25 cellular contexts compared by ENCODE assay signal in the genomic region with DNA sequence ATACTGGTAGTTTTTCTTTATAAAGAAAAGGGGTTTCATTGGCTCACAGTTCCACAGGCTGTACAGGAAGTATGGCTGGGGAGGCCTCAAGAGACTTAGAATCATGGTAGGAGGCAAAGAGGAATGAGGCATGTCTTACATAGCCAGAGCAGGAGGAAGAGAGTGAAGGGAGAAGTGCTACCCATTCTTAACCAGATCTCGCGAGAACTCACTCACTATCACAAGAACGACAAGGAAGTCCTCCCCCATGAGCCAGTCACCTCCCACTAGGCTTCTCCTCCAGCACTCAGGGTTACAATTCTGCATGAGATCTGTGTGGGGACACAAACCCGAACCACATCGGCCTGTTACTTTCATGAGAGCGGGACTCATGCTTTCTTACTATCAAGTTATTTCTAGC.
DNase-seq lines count a peak whose midpoint lies in the region; ATAC-seq, FAIRE-seq and TF ChIP-seq lines count a peak whose summit lies in the region.
"Had no signal": no experiment of that assay in that cellular context is flagged by ENCODE, and none has a peak within 500 bp of the region (broad histone marks: within the 10 kb centered on the region; RNA-seq: fewer than 3 reads in every experiment).

No MANE protein-coding gene starts in this region.

- no peak overlapping the region for H3K4me3 ChIP-seq in GM23338
- no peak overlapping the region for H3K4me3 ChIP-seq in Jurkat, Clone E6-1 (ENCODE audit: low read length)
- no peak overlapping the region for H3K4me3 ChIP-seq in bronchial epithelial cell (ENCODE audit: low read depth, low read length)
- H3K4me3 ChIP-seq in uterus = no peak overlapping the region
- H3K4me3 ChIP-seq: BLaER1 treated with 17β-estradiol and CSF1 and Interleukin-3, amounts not matched to agents 10 nM and 100 nM; HAP-1; MG63 had no signal

- no peaks in the 10 kb centered on the region for H3K9me2 ChIP-seq in GM23338 (ENCODE audit: insufficient read depth)

- peaks cover 11% of the 10 kb centered on the region for H3K4me1 Mint-ChIP-seq in GM23338
- H3K4me1 Mint-ChIP-seq in mesothelial cell of epicardium = peaks cover 2% of the 10 kb centered on the region

- H3K4me1 ChIP-seq in GM23338 (ENCODE audit: insufficient read depth) (peaks cover 10% of the 10 kb centered on the region; the same call in 1 of the 2 replicates), uterus (no peaks in the 10 kb centered on the region)
- H3K4me1 ChIP-seq: BLaER1 treated with 17β-estradiol and CSF1 and Interleukin-3, amounts not matched to agents 10 nM and 100 nM had no signal

- H3K27ac ChIP-seq in GM23338 (ENCODE audit: low read depth) (no peak overlapping the region), uterus (no peak overlapping the region)
- H3K27ac ChIP-seq: BLaER1 treated with 17β-estradiol and CSF1 and Interleukin-3, amounts not matched to agents 10 nM and 100 nM; HL-60 had no signal

- peaks cover 91% of the 10 kb centered on the region for H3K79me2 ChIP-seq in GM23338 (replicated peaks; ENCODE audit: insufficient read depth)

- H3K27me3 ChIP-seq in GM23338 (ENCODE audit: insufficient read depth) (no peaks in the 10 kb centered on the region), bronchial epithelial cell (ENCODE audit: control insufficient read depth, insufficient read depth, low read length) (no peaks in the 10 kb centered on the region), uterus (no peaks in the 10 kb centered on the region)
- H3K27me3 ChIP-seq: BLaER1 treated with 17β-estradiol and CSF1 and Interleukin-3, amounts not matched to agents 10 nM and 100 nM; MG63 had no signal

- H3K4me3 Mint-ChIP-seq in GM23338 = no peak overlapping the region
- no peak overlapping the region for H3K4me3 Mint-ChIP-seq in mesothelial cell of epicardium
- H3K4me3 Mint-ChIP-seq: CD4-positive, alpha-beta T cell; HFFc6 had no signal

- H2AFZ ChIP-seq in GM23338 = no peak overlapping the region

- ATAC-seq in GM23338 = peak; percentile 44; the same call in 1 of the 3 replicates
- ATAC-seq: PC-3 had no signal

- H3K9me3 Mint-ChIP-seq in GM23338 (peaks cover 13% of the 10 kb centered on the region), mesothelial cell of epicardium (peaks cover 21% of the 10 kb centered on the region)
- H3K9me3 Mint-ChIP-seq: CD4-positive, alpha-beta T cell had no signal

- intact Hi-C loops in uterus (cut with DNase I; ENCODE audit: low total_unique reads) = no loop called here

- H3K27ac Mint-ChIP-seq in GM23338 (no peak overlapping the region; the same call in 1 of the 2 replicates), mesothelial cell of epicardium (peak overlapping the region; percentile 21)
- H3K27ac Mint-ChIP-seq: CD4-positive, alpha-beta T cell; HFFc6 had no signal

- TF ChIP-seq CTCF in GM23338 (conservative IDR thresholded peaks at IDR 0.05; ENCODE audit: low read depth in 2 of 2) = no peak
- TF ChIP-seq CTCF in bronchial epithelial cell (IDR thresholded peaks at IDR 0.05; ENCODE audit: insufficient read depth, low read length, severe bottlenecking) = no peak
- TF ChIP-seq CTCF in mesothelial cell of epicardium (IDR thresholded peaks at IDR 0.05; ENCODE audit: unreplicated experiment) = no peak
- no peak for TF ChIP-seq CTCF in uterus (IDR thresholded peaks at IDR 0.05)

- no peak overlapping the region for H3K4me2 ChIP-seq in GM23338
- H3K4me2 ChIP-seq: BLaER1 treated with 17β-estradiol and CSF1 and Interleukin-3, amounts not matched to agents 10 nM and 100 nM; SK-N-SH had no signal

- H3K9me3 ChIP-seq in uterus = no peaks in the 10 kb centered on the region
- H3K9me3 ChIP-seq: HAP-1, MG63, SK-N-SH had no signal

- no peak for TF ChIP-seq POLR2A in uterus (IDR thresholded peaks at IDR 0.05)

- peak; percentile 43 for DNase-seq in GM23338 (ENCODE audit: low spot score)
- peak; percentile 14 for DNase-seq in Jurkat, Clone E6-1 (ENCODE audit: low read depth, low spot score)
- DNase-seq in bronchial epithelial cell (ENCODE audit: low read depth) = no peak
- no peak for DNase-seq in mesothelial cell of epicardium (ENCODE audit: low spot score in 2 of 2, unreplicated experiment in 2 of 2)
- no peak for DNase-seq in uterus
- no peak for DNase-seq in HUDEP-2 (lab: John Stamatoyannopoulos, UW; ENCODE audit: unreplicated experiment in 76 of 76)
- DNase-seq in COLO829 (ENCODE audit: low spot score) = no peak
- DNase-seq: AML-193; CD4-positive, alpha-beta T cell; COR-L47; HFFc6; KG1; MG63; NCI-H2029; NCI-H446 treated with DMSO at 0.1 percent for 48 hours; NCI-H526 treated with DMSO at 0.1 percent for 48 hours; NK-92 treated with Interleukin-12 subunit alpha and Interleukin-12 subunit beta, amount 100 ng/mL, for 24 hours; PC-3; SK-N-SH; SW 1271 had no signal

- peak; percentile 68 for FAIRE-seq in bronchial epithelial cell (lab: Jason Lieb, UNC)
- FAIRE-seq: A204.1, G401.6 had no signal

- no peaks in the 10 kb centered on the region for H3K36me3 ChIP-seq in GM23338 (ENCODE audit: insufficient read depth)
- H3K36me3 ChIP-seq in bronchial epithelial cell (ENCODE audit: control insufficient read depth, insufficient read depth, low read length) = no peaks in the 10 kb centered on the region
- H3K36me3 ChIP-seq in uterus = no peaks in the 10 kb centered on the region
- H3K36me3 ChIP-seq: HAP-1, MG63 had no signal

- H3K36me3 Mint-ChIP-seq in GM23338 (ENCODE audit: low read depth) = peaks cover 20% of the 10 kb centered on the region; the same call in 2 of the 3 replicates
- H3K36me3 Mint-ChIP-seq in mesothelial cell of epicardium = peaks cover 18% of the 10 kb centered on the region

- no peaks in the 10 kb centered on the region for H3K27me3 Mint-ChIP-seq in GM23338 (ENCODE audit: insufficient read depth, low read depth, poor library complexity)
- H3K27me3 Mint-ChIP-seq in mesothelial cell of epicardium (ENCODE audit: low read depth) = no peaks in the 10 kb centered on the region

- H3F3A ChIP-seq in GM23338 (replicated peaks; ENCODE audit: low read depth) = no peaks in the 10 kb centered on the region

- no peaks in the 10 kb centered on the region for H4K20me1 ChIP-seq in GM23338 (replicated peaks; ENCODE audit: insufficient read depth)
- H4K20me1 ChIP-seq: BLaER1 treated with 17β-estradiol and CSF1 and Interleukin-3, amounts not matched to agents 10 nM and 100 nM had no signal

TF ChIP-seq in GM23338, 12 proteins besides CTCF, POLR2A, EP300 and RAD21 (continues in another document):
- no peak for TF ChIP-seq STAT1 (IDR thresholded peaks at IDR 0.05; ENCODE audit: unreplicated experiment)
- TF ChIP-seq ZNF114 (CRISPR knock-in tag; IDR thresholded peaks at IDR 0.05) = no peak
- TF ChIP-seq, protein P1, sequence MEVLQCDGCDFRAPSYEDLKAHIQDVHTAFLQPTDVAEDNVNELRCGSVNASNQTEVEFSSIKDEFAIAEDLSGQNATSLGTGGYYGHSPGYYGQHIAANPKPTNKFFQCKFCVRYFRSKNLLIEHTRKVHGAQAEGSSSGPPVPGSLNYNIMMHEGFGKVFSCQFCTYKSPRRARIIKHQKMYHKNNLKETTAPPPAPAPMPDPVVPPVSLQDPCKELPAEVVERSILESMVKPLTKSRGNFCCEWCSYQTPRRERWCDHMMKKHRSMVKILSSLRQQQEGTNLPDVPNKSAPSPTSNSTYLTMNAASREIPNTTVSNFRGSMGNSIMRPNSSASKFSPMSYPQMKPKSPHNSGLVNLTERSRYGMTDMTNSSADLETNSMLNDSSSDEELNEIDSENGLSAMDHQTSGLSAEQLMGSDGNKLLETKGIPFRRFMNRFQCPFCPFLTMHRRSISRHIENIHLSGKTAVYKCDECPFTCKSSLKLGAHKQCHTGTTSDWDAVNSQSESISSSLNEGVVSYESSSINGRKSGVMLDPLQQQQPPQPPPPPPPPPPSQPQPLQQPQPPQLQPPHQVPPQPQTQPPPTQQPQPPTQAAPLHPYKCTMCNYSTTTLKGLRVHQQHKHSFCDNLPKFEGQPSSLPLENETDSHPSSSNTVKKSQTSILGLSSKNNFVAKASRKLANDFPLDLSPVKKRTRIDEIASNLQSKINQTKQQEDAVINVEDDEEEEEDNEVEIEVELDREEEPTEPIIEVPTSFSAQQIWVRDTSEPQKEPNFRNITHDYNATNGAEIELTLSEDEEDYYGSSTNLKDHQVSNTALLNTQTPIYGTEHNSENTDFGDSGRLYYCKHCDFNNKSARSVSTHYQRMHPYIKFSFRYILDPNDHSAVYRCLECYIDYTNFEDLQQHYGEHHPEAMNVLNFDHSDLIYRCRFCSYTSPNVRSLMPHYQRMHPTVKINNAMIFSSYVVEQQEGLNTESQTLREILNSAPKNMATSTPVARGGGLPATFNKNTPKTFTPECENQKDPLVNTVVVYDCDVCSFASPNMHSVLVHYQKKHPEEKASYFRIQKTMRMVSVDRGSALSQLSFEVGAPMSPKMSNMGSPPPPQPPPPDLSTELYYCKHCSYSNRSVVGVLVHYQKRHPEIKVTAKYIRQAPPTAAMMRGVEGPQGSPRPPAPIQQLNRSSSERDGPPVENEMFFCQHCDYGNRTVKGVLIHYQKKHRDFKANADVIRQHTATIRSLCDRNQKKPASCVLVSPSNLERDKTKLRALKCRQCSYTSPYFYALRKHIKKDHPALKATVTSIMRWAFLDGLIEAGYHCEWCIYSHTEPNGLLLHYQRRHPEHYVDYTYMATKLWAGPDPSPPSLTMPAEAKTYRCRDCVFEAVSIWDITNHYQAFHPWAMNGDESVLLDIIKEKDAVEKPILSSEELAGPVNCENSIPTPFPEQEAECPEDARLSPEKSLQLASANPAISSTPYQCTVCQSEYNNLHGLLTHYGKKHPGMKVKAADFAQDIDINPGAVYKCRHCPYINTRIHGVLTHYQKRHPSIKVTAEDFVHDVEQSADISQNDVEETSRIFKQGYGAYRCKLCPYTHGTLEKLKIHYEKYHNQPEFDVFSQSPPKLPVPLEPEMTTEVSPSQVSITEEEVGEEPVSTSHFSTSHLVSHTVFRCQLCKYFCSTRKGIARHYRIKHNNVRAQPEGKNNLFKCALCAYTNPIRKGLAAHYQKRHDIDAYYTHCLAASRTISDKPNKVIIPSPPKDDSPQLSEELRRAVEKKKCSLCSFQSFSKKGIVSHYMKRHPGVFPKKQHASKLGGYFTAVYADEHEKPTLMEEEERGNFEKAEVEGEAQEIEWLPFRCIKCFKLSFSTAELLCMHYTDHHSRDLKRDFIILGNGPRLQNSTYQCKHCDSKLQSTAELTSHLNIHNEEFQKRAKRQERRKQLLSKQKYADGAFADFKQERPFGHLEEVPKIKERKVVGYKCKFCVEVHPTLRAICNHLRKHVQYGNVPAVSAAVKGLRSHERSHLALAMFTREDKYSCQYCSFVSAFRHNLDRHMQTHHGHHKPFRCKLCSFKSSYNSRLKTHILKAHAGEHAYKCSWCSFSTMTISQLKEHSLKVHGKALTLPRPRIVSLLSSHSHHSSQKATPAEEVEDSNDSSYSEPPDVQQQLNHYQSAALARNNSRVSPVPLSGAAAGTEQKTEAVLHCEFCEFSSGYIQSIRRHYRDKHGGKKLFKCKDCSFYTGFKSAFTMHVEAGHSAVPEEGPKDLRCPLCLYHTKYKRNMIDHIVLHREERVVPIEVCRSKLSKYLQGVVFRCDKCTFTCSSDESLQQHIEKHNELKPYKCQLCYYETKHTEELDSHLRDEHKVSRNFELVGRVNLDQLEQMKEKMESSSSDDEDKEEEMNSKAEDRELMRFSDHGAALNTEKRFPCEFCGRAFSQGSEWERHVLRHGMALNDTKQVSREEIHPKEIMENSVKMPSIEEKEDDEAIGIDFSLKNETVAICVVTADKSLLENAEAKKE (CRISPR knock-in tag; IDR thresholded peaks at IDR 0.05) = no peak
- TF ChIP-seq POLR2AphosphoS5 (IDR thresholded peaks at IDR 0.05; ENCODE audit: low read depth) = no peak

Comparison
In these comparisons a context has a peak if more than half of its experiments do, and no peak if none do; other contexts are left out.
1. DNase-seq: peak in GM23338 (single experiment) and Jurkat, Clone E6-1 (single experiment); none in bronchial epithelial cell (single experiment), mesothelial cell of epicardium (0 of 2), uterus (0 of 2), HUDEP-2 (0 of 76) and COLO829 (single experiment).